2 cellular contexts compared by ENCODE assay signal in the genomic region with DNA sequence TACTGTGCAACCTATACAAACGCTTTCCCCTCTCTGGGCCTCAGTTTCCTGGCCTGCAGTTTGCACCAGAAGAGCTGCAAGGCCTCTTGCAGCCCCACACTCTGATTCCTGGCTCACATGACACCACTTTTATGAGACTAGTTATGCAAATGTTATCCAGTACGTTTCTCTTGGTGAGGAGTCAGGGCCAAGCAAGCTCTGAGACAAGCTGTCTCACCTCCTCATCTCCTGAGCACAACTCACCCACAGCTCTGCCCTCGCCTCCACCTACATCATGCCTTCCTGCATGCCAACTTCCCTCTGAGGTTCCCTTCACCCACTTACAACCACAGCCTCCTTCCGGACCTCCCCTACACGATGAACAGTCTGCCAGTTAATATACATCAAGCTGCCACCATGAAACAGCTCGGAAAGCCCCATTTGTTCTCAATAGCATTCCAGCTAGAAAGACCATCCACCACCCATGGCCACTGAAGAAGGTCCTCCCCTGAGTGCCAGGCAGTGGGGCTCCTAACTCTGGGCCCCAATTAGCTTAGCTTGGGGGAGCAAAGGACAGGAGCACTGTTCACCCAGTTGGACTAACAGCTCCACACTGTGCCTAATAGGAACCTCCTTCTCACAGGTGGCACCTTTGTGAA.
TF ChIP-seq lines count a peak whose summit lies in the region.

No MANE protein-coding gene starts in this region.

TF ChIP-seq in GM12878, 131 proteins besides CTCF, POLR2A, EP300 and RAD21:
- TF ChIP-seq FOS (IDR thresholded peaks at IDR 0.05; ENCODE audit: borderline replicate concordance, extremely low read depth, insufficient read length) (no peak), ZBED1 (IDR thresholded peaks at IDR 0.05; ENCODE audit: borderline replicate concordance) (0 out of 2 replicates have a peak, but pooled peaks have one; percentile 50), NBN (IDR thresholded peaks at IDR 0.05) (0 out of 2 replicates have a peak, but pooled peaks have one; percentile 24), RUNX3 (IDR thresholded peaks at IDR 0.05; ENCODE audit: low read length) (peak; percentile 75), IKZF1 (conservative IDR thresholded peaks at IDR 0.05) (peak; percentile 56), BHLHE40 (IDR thresholded peaks at IDR 0.05; ENCODE audit: borderline replicate concordance in 1 of 2, low read depth in 2 of 2, low read length in 1 of 2) (peak in 1 of 2 experiments; percentile 19; a peak in 1 of 4 replicates), MTA2 (IDR thresholded peaks at IDR 0.05; ENCODE audit: low read depth) (peak; percentile 56; the same call in 1 of the 2 replicates), SMAD5 (IDR thresholded peaks at IDR 0.05; ENCODE audit: low read depth) (peak; percentile 39; the same call in 1 of the 2 replicates), GATAD2B (conservative IDR thresholded peaks at IDR 0.05; ENCODE audit: low read depth) (peak; percentile 53), RCOR1 (conservative IDR thresholded peaks at IDR 0.05; ENCODE audit: low read depth, low read length) (no peak), IKZF2 (IDR thresholded peaks at IDR 0.05) (peak in 1 of 2 experiments; percentile 43; a peak in 1 of 4 replicates), SMC3 (IDR thresholded peaks at IDR 0.05; ENCODE audit: borderline replicate concordance, low read length) (no peak), EGR1 (IDR thresholded peaks at IDR 0.05; ENCODE audit: borderline replicate concordance in 1 of 2, low read depth in 2 of 2, low read length in 2 of 2) (peak in 1 of 2 experiments; percentile 19; a peak in 1 of 3 replicates), POU2F2 (IDR thresholded peaks at IDR 0.05; ENCODE audit: borderline replicate concordance, low read depth, low read length) (peak; percentile 53; the same call in 1 of the 3 replicates), ATF7 (IDR thresholded peaks at IDR 0.05; ENCODE audit: low read depth) (peak; percentile 20; the same call in 1 of the 2 replicates), RAD51 (IDR thresholded peaks at IDR 0.05) (no peak), TCF3 (IDR thresholded peaks at IDR 0.05; ENCODE audit: borderline replicate concordance, insufficient read depth, low read depth, low read length) (no peak), MTA3 (IDR thresholded peaks at IDR 0.05; ENCODE audit: borderline replicate concordance, low read length) (no peak), CEBPB (IDR thresholded peaks at IDR 0.05; ENCODE audit: borderline replicate concordance in 1 of 2, low read depth in 2 of 2, low read length in 2 of 2) (no peak), CBFB (IDR thresholded peaks at IDR 0.05; ENCODE audit: low read depth) (0 out of 2 replicates have a peak, but pooled peaks have one; percentile 32), DPF2 (IDR thresholded peaks at IDR 0.05) (0 out of 2 replicates have a peak, but pooled peaks have one; percentile 19), ESRRA (IDR thresholded peaks at IDR 0.05; ENCODE audit: low read length) (no peak), MEF2B (IDR thresholded peaks at IDR 0.05; ENCODE audit: partially characterized antibody, poor library complexity, severe bottlenecking) (no peak), RBBP5 (conservative IDR thresholded peaks at IDR 0.05) (no peak), MXI1 (IDR thresholded peaks at IDR 0.05; ENCODE audit: low read depth, low read length) (no peak), SMAD1 (IDR thresholded peaks at IDR 0.05; ENCODE audit: low read depth, partially characterized antibody) (no peak), ETV6 (conservative IDR thresholded peaks at IDR 0.05 in 1 of 2, IDR thresholded peaks at IDR 0.05 in 1 of 2; ENCODE audit: borderline replicate concordance in 1 of 2, low read depth in 1 of 2) (peak in 1 of 2 experiments; percentile 18; a peak in 1 of 4 replicates)
- TF ChIP-seq, protein P1, sequence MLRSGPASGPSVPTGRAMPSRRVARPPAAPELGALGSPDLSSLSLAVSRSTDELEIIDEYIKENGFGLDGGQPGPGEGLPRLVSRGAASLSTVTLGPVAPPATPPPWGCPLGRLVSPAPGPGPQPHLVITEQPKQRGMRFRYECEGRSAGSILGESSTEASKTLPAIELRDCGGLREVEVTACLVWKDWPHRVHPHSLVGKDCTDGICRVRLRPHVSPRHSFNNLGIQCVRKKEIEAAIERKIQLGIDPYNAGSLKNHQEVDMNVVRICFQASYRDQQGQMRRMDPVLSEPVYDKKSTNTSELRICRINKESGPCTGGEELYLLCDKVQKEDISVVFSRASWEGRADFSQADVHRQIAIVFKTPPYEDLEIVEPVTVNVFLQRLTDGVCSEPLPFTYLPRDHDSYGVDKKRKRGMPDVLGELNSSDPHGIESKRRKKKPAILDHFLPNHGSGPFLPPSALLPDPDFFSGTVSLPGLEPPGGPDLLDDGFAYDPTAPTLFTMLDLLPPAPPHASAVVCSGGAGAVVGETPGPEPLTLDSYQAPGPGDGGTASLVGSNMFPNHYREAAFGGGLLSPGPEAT (IDR thresholded peaks at IDR 0.05; ENCODE audit: low read depth): peak; percentile 48; the same call in 1 of the 2 replicates
- TF ChIP-seq, protein P2, sequence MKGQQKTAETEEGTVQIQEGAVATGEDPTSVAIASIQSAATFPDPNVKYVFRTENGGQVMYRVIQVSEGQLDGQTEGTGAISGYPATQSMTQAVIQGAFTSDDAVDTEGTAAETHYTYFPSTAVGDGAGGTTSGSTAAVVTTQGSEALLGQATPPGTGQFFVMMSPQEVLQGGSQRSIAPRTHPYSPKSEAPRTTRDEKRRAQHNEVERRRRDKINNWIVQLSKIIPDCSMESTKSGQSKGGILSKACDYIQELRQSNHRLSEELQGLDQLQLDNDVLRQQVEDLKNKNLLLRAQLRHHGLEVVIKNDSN (IDR thresholded peaks at IDR 0.05; ENCODE audit: borderline replicate concordance, extremely low read length, insufficient read depth, low read depth, low read length): no peak
- TF ChIP-seq, protein P3, sequence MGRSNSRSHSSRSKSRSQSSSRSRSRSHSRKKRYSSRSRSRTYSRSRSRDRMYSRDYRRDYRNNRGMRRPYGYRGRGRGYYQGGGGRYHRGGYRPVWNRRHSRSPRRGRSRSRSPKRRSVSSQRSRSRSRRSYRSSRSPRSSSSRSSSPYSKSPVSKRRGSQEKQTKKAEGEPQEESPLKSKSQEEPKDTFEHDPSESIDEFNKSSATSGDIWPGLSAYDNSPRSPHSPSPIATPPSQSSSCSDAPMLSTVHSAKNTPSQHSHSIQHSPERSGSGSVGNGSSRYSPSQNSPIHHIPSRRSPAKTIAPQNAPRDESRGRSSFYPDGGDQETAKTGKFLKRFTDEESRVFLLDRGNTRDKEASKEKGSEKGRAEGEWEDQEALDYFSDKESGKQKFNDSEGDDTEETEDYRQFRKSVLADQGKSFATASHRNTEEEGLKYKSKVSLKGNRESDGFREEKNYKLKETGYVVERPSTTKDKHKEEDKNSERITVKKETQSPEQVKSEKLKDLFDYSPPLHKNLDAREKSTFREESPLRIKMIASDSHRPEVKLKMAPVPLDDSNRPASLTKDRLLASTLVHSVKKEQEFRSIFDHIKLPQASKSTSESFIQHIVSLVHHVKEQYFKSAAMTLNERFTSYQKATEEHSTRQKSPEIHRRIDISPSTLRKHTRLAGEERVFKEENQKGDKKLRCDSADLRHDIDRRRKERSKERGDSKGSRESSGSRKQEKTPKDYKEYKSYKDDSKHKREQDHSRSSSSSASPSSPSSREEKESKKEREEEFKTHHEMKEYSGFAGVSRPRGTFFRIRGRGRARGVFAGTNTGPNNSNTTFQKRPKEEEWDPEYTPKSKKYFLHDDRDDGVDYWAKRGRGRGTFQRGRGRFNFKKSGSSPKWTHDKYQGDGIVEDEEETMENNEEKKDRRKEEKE (IDR thresholded peaks at IDR 0.05): no peak

TF ChIP-seq in GM23338, 12 proteins besides CTCF, POLR2A, EP300 and RAD21:
- no peak for TF ChIP-seq NANOG (IDR thresholded peaks at IDR 0.05; ENCODE audit: borderline replicate concordance)
- no peak for TF ChIP-seq POLR2AphosphoS5 (IDR thresholded peaks at IDR 0.05; ENCODE audit: low read depth)
- TF ChIP-seq, protein P4, sequence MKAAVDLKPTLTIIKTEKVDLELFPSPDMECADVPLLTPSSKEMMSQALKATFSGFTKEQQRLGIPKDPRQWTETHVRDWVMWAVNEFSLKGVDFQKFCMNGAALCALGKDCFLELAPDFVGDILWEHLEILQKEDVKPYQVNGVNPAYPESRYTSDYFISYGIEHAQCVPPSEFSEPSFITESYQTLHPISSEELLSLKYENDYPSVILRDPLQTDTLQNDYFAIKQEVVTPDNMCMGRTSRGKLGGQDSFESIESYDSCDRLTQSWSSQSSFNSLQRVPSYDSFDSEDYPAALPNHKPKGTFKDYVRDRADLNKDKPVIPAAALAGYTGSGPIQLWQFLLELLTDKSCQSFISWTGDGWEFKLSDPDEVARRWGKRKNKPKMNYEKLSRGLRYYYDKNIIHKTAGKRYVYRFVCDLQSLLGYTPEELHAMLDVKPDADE (IDR thresholded peaks at IDR 0.05): no peak
- TF ChIP-seq ZNF114 (CRISPR knock-in tag; IDR thresholded peaks at IDR 0.05): no peak
- TF ChIP-seq, protein P5, sequence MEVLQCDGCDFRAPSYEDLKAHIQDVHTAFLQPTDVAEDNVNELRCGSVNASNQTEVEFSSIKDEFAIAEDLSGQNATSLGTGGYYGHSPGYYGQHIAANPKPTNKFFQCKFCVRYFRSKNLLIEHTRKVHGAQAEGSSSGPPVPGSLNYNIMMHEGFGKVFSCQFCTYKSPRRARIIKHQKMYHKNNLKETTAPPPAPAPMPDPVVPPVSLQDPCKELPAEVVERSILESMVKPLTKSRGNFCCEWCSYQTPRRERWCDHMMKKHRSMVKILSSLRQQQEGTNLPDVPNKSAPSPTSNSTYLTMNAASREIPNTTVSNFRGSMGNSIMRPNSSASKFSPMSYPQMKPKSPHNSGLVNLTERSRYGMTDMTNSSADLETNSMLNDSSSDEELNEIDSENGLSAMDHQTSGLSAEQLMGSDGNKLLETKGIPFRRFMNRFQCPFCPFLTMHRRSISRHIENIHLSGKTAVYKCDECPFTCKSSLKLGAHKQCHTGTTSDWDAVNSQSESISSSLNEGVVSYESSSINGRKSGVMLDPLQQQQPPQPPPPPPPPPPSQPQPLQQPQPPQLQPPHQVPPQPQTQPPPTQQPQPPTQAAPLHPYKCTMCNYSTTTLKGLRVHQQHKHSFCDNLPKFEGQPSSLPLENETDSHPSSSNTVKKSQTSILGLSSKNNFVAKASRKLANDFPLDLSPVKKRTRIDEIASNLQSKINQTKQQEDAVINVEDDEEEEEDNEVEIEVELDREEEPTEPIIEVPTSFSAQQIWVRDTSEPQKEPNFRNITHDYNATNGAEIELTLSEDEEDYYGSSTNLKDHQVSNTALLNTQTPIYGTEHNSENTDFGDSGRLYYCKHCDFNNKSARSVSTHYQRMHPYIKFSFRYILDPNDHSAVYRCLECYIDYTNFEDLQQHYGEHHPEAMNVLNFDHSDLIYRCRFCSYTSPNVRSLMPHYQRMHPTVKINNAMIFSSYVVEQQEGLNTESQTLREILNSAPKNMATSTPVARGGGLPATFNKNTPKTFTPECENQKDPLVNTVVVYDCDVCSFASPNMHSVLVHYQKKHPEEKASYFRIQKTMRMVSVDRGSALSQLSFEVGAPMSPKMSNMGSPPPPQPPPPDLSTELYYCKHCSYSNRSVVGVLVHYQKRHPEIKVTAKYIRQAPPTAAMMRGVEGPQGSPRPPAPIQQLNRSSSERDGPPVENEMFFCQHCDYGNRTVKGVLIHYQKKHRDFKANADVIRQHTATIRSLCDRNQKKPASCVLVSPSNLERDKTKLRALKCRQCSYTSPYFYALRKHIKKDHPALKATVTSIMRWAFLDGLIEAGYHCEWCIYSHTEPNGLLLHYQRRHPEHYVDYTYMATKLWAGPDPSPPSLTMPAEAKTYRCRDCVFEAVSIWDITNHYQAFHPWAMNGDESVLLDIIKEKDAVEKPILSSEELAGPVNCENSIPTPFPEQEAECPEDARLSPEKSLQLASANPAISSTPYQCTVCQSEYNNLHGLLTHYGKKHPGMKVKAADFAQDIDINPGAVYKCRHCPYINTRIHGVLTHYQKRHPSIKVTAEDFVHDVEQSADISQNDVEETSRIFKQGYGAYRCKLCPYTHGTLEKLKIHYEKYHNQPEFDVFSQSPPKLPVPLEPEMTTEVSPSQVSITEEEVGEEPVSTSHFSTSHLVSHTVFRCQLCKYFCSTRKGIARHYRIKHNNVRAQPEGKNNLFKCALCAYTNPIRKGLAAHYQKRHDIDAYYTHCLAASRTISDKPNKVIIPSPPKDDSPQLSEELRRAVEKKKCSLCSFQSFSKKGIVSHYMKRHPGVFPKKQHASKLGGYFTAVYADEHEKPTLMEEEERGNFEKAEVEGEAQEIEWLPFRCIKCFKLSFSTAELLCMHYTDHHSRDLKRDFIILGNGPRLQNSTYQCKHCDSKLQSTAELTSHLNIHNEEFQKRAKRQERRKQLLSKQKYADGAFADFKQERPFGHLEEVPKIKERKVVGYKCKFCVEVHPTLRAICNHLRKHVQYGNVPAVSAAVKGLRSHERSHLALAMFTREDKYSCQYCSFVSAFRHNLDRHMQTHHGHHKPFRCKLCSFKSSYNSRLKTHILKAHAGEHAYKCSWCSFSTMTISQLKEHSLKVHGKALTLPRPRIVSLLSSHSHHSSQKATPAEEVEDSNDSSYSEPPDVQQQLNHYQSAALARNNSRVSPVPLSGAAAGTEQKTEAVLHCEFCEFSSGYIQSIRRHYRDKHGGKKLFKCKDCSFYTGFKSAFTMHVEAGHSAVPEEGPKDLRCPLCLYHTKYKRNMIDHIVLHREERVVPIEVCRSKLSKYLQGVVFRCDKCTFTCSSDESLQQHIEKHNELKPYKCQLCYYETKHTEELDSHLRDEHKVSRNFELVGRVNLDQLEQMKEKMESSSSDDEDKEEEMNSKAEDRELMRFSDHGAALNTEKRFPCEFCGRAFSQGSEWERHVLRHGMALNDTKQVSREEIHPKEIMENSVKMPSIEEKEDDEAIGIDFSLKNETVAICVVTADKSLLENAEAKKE (CRISPR knock-in tag; IDR thresholded peaks at IDR 0.05): no peak
- TF ChIP-seq ZNF331 (CRISPR knock-in tag; IDR thresholded peaks at IDR 0.05; ENCODE audit: low read depth): no peak
- TF ChIP-seq EZH2phosphoT487 (IDR thresholded peaks at IDR 0.05; ENCODE audit: unreplicated experiment): no peak
- no peak for TF ChIP-seq STAT1 (IDR thresholded peaks at IDR 0.05; ENCODE audit: unreplicated experiment)
- TF ChIP-seq EZH2 (IDR thresholded peaks at IDR 0.05; ENCODE audit: low read depth, unreplicated experiment): no peak
- no peak for TF ChIP-seq JUNB (IDR thresholded peaks at IDR 0.05; ENCODE audit: unreplicated experiment)
- TF ChIP-seq, protein P6, sequence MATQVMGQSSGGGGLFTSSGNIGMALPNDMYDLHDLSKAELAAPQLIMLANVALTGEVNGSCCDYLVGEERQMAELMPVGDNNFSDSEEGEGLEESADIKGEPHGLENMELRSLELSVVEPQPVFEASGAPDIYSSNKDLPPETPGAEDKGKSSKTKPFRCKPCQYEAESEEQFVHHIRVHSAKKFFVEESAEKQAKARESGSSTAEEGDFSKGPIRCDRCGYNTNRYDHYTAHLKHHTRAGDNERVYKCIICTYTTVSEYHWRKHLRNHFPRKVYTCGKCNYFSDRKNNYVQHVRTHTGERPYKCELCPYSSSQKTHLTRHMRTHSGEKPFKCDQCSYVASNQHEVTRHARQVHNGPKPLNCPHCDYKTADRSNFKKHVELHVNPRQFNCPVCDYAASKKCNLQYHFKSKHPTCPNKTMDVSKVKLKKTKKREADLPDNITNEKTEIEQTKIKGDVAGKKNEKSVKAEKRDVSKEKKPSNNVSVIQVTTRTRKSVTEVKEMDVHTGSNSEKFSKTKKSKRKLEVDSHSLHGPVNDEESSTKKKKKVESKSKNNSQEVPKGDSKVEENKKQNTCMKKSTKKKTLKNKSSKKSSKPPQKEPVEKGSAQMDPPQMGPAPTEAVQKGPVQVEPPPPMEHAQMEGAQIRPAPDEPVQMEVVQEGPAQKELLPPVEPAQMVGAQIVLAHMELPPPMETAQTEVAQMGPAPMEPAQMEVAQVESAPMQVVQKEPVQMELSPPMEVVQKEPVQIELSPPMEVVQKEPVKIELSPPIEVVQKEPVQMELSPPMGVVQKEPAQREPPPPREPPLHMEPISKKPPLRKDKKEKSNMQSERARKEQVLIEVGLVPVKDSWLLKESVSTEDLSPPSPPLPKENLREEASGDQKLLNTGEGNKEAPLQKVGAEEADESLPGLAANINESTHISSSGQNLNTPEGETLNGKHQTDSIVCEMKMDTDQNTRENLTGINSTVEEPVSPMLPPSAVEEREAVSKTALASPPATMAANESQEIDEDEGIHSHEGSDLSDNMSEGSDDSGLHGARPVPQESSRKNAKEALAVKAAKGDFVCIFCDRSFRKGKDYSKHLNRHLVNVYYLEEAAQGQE (IDR thresholded peaks at IDR 0.05; ENCODE audit: unreplicated experiment): no peak
- no peak for TF ChIP-seq CREB1 (CRISPR knock-in tag; IDR thresholded peaks at IDR 0.05; ENCODE audit: low read depth)
